In the genomic region with DNA sequence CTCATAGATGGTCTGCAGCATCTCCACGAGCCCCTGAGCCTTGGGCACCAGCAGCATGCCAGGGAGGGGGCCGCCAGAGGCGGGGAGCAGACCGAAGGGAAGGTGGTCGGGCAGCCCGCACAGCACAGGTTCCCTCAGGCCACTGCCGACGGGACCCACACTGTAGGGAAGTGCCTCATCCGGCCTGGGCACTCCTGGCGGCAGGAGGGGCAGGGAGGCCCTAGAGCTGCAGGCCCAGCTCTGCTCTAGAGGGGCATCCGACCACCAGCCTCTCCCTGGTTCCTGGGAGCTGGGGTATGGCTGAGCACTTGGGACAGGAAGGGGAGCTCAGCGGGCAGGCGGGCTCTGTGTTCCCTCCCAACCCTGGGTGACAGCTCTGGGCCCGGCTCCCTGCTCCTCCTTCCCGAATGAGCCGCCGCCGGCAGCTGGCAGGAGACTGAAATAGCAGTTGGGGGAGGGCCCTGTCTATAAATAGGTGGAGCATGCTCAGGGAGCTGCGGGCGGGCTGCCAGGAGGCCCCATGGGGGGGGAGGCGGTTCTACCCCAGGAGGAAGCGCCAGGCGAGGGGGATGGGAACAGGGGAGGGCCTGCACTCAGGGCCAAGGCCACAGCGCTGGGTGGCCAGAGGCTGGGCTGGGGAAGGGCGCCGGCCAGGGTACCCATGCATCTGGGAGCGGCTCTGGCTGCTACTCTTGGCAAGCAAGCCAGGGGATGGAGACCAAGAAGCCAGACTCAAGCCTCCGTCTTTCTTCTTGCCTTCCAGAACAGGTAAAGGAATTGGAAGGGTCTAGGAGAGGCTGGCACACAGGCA, we compare ENCODE assay signal across 8 cellular contexts. TPM values are rescaled to one million over a fixed set of nuclear protein-coding genes. Genes with fewer than 3 reads are reported as not detected.
DNase-seq lines count a peak whose midpoint lies in the region; ATAC-seq and TF ChIP-seq lines count a peak whose summit lies in the region.

No MANE protein-coding gene starts in this region.

- H2AFZ ChIP-seq in MM.1S (ENCODE audit: low read length): peak overlapping the region; percentile 39
- peak overlapping the region; percentile 42 for H2AFZ ChIP-seq in trophoblast cell (ENCODE audit: insufficient read depth, low read length, poor library complexity)

- peak overlapping the region; percentile 32; the same call in 1 of the 2 replicates for H3K27ac ChIP-seq in MM.1S (ENCODE audit: low read length)
- H3K27ac ChIP-seq in cardiac muscle cell: peak overlapping the region; percentile 82
- peak overlapping the region; percentile 7 for H3K27ac ChIP-seq in trophoblast cell (ENCODE audit: low read depth, low read length)
- H3K27ac ChIP-seq in upper lobe of right lung: peak overlapping the region; percentile 52

- H4K12ac ChIP-seq in trophoblast cell (ENCODE audit: low read depth, low read length): no peak overlapping the region

- peaks cover 28% of the 10 kb centered on the region for H3K4me1 Mint-ChIP-seq in activated naive CD8-positive, alpha-beta T cell treated with anti-CD3 and anti-CD28 coated beads, Interleukin-2, amount 50 U/mL, for 24 hours

- no peaks in the 10 kb centered on the region for H3F3A ChIP-seq in MM.1S (ENCODE audit: insufficient read depth, low read length)

- H2AK5ac ChIP-seq in trophoblast cell (ENCODE audit: low read length): no peak overlapping the region

- H3K9me3 ChIP-seq in MM.1S (replicated peaks; ENCODE audit: insufficient read depth, low read length): no peaks in the 10 kb centered on the region
- no peaks in the 10 kb centered on the region for H3K9me3 ChIP-seq in cardiac muscle cell (ENCODE audit: low read depth)
- H3K9me3 ChIP-seq in trophoblast cell (ENCODE audit: insufficient read depth, low read depth, low read length): no peaks in the 10 kb centered on the region
- H3K9me3 ChIP-seq in upper lobe of right lung: no peaks in the 10 kb centered on the region

- no peaks in the 10 kb centered on the region for H3K36me3 ChIP-seq in MM.1S (replicated peaks; ENCODE audit: insufficient read depth, low read length)
- no peaks in the 10 kb centered on the region for H3K36me3 ChIP-seq in cardiac muscle cell
- H3K36me3 ChIP-seq in trophoblast cell (ENCODE audit: control insufficient read depth in 1 of 2, insufficient read depth in 2 of 2, low read length in 2 of 2): peaks cover 0 to 7% of the 10 kb centered on the region in 2 experiments
- H3K36me3 ChIP-seq in upper lobe of right lung: peaks cover 19% of the 10 kb centered on the region

- peak overlapping the region; percentile 50 for H3K4me3 Mint-ChIP-seq in activated naive CD8-positive, alpha-beta T cell treated with anti-CD3 and anti-CD28 coated beads, Interleukin-2, amount 50 U/mL, for 24 hours

- H3K79me1 ChIP-seq in trophoblast cell (ENCODE audit: low read length): peaks cover 20% of the 10 kb centered on the region

- H3K4ac ChIP-seq in trophoblast cell (ENCODE audit: low read depth, low read length): no peak overlapping the region

- peak overlapping the region; percentile 65 for H3K9ac ChIP-seq in MM.1S (ENCODE audit: low read length)
- H3K9ac ChIP-seq in trophoblast cell (ENCODE audit: low read length): no peak overlapping the region

- H3K4me1 ChIP-seq in MM.1S (ENCODE audit: low read length) (peaks cover 22% of the 10 kb centered on the region), cardiac muscle cell (ENCODE audit: low read depth) (peaks cover 77% of the 10 kb centered on the region), trophoblast cell (ENCODE audit: control insufficient read depth in 1 of 2, insufficient read depth in 2 of 2, low read length in 2 of 2) (peaks cover 18 to 25% of the 10 kb centered on the region in 2 experiments), upper lobe of right lung (peaks cover 58% of the 10 kb centered on the region)

- H3K4me2 ChIP-seq in MM.1S (ENCODE audit: low read depth, low read length) (peak overlapping the region; percentile 85), trophoblast cell (ENCODE audit: low read length) (peak overlapping the region; percentile 23)

- peak overlapping the region; percentile 87 for H3K4me3 ChIP-seq in MM.1S (ENCODE audit: low read length)
- peak overlapping the region; percentile 23 for H3K4me3 ChIP-seq in cardiac muscle cell
- no peak overlapping the region for H3K4me3 ChIP-seq in trophoblast cell (ENCODE audit: low read depth, low read length)
- peak overlapping the region; percentile 52 for H3K4me3 ChIP-seq in upper lobe of right lung

- H3K18ac ChIP-seq in trophoblast cell (ENCODE audit: low read length): peak overlapping the region; percentile 65

- H2BK12ac ChIP-seq in trophoblast cell (ENCODE audit: low read length): peak overlapping the region; percentile 5

- no peak overlapping the region for H3K27ac Mint-ChIP-seq in activated naive CD8-positive, alpha-beta T cell treated with anti-CD3 and anti-CD28 coated beads, Interleukin-2, amount 50 U/mL, for 24 hours

- H3K9me3 Mint-ChIP-seq in activated naive CD8-positive, alpha-beta T cell treated with anti-CD3 and anti-CD28 coated beads, Interleukin-2, amount 50 U/mL, for 24 hours: no peaks in the 10 kb centered on the region

- H4K8ac ChIP-seq in trophoblast cell (ENCODE audit: low read depth, low read length): peak overlapping the region; percentile 25

- DNase-seq in AG09319 (ENCODE audit: extremely low read depth, low read depth) (peak; percentile 79), GM19240 (ENCODE audit: insufficient read length, low spot score) (peak; percentile 62), MM.1S (peak; percentile 89), SHP77 treated with DMSO at 0.1 percent for 48 hours (lab: John Stamatoyannopoulos, UW) (peak; percentile 94), cardiac muscle cell (ENCODE audit: low read depth in 1 of 2, low spot score in 1 of 2) (peak; percentile 95 to 98), trophoblast cell (peak; percentile 79 to 87), upper lobe of right lung (peak; percentile 98)
- peak; percentile 79 for DNase-seq in activated naive CD8-positive, alpha-beta T cell treated with anti-CD3 and anti-CD28 coated beads, Interleukin-2, amount 50 U/mL, for 24 hours

- peak; percentile 82 for ATAC-seq in activated naive CD8-positive, alpha-beta T cell treated with anti-CD3 and anti-CD28 coated beads, Interleukin-2, amount 50 U/mL, for 24 hours
- ATAC-seq in upper lobe of right lung: peak; percentile 90

- H3K27me3 Mint-ChIP-seq in activated naive CD8-positive, alpha-beta T cell treated with anti-CD3 and anti-CD28 coated beads, Interleukin-2, amount 50 U/mL, for 24 hours: no peaks in the 10 kb centered on the region

- intact Hi-C loops in upper lobe of right lung (cut with DNase I): no loop called here

- H3K27me3 ChIP-seq in MM.1S (replicated peaks; ENCODE audit: insufficient read depth, low read length) (no peaks in the 10 kb centered on the region), cardiac muscle cell (no peaks in the 10 kb centered on the region), trophoblast cell (ENCODE audit: insufficient read depth, low read length) (no peaks in the 10 kb centered on the region), upper lobe of right lung (no peaks in the 10 kb centered on the region)

- no peaks in the 10 kb centered on the region for H3K36me3 Mint-ChIP-seq in activated naive CD8-positive, alpha-beta T cell treated with anti-CD3 and anti-CD28 coated beads, Interleukin-2, amount 50 U/mL, for 24 hours (ENCODE audit: low read depth)

- peak overlapping the region; percentile 11 for H3K14ac ChIP-seq in trophoblast cell (ENCODE audit: low read length)

- no peak overlapping the region for H3K23ac ChIP-seq in trophoblast cell (ENCODE audit: low read length)

- no peaks in the 10 kb centered on the region for H3K9me2 ChIP-seq in MM.1S (replicated peaks; ENCODE audit: insufficient read depth, low read length)

- H3K79me2 ChIP-seq in MM.1S (ENCODE audit: low read length) (peaks cover 86% of the 10 kb centered on the region), trophoblast cell (ENCODE audit: control insufficient read depth, insufficient read depth, low read length, poor library complexity) (peaks cover 2% of the 10 kb centered on the region)

- peak overlapping the region; percentile 50 for H4K91ac ChIP-seq in trophoblast cell (ENCODE audit: low read depth, low read length)

- WGBS in trophoblast cell (ENCODE audit: extremely low coverage, insufficient coverage, insufficient read length): no CpG with 5 or more reads among the region's 28 CpGs

- no peak; the same call in 1 of the 2 replicates for TF ChIP-seq CTCF in AG09319 (IDR thresholded peaks at IDR 0.05; ENCODE audit: low read depth, low read length)
- no peak for TF ChIP-seq CTCF in MM.1S (IDR thresholded peaks at IDR 0.05; ENCODE audit: low read length)
- TF ChIP-seq CTCF in cardiac muscle cell (IDR thresholded peaks at IDR 0.05; ENCODE audit: low read depth, low read length): peak; percentile 8
- no peak for TF ChIP-seq CTCF in upper lobe of right lung (IDR thresholded peaks at IDR 0.05)

- H2BK5ac ChIP-seq in trophoblast cell (ENCODE audit: low read depth, low read length, poor library complexity): no peak overlapping the region

- peak overlapping the region; percentile 10 for H2BK120ac ChIP-seq in trophoblast cell (ENCODE audit: insufficient read depth, low read length, poor library complexity)

- no peaks in the 10 kb centered on the region for H4K20me1 ChIP-seq in MM.1S (ENCODE audit: insufficient read depth, low read length)

RNA-seq across cellular contexts. Expression of gene HDAC5, which starts 12.4 kb away (rescaled TPM):
- 164 and 300 TPM in 2 replicates for total RNA-seq in cardiac muscle cell
- polyA plus RNA-seq in cardiac muscle cell: 94.1 and 209 TPM in 2 replicates
- 53.7 and 54.1 TPM in 2 replicates for polyA plus RNA-seq in trophoblast cell (2013)
- total RNA-seq in upper lobe of right lung: 55.3 TPM

RNA-seq across cellular contexts. Expression of gene HROB, which starts 30.7 kb away (rescaled TPM):
- total RNA-seq in cardiac muscle cell (3.6 and 9.6 TPM in 2 replicates), upper lobe of right lung (0.35 TPM)
- polyA plus RNA-seq in cardiac muscle cell: 7.8 and 15.6 TPM in 2 replicates
- 11.6 and 11.7 TPM in 2 replicates for polyA plus RNA-seq in trophoblast cell (2013)

RNA-seq across cellular contexts. Expression of gene G6PC3, which starts 40.5 kb away (rescaled TPM):
- total RNA-seq in cardiac muscle cell (93.1 and 95.3 TPM in 2 replicates), upper lobe of right lung (39.7 TPM)
- polyA plus RNA-seq in cardiac muscle cell: 162 and 234 TPM in 2 replicates
- polyA plus RNA-seq in trophoblast cell (2013): 85.9 and 89.3 TPM in 2 replicates

RNA-seq across cellular contexts. Expression of gene LSM12, which starts 44.6 kb away (rescaled TPM):
- total RNA-seq in cardiac muscle cell (31.0 and 45.3 TPM in 2 replicates), upper lobe of right lung (39.8 TPM)
- 46.5 and 60.7 TPM in 2 replicates for polyA plus RNA-seq in cardiac muscle cell
- 86.9 and 92.3 TPM in 2 replicates for polyA plus RNA-seq in trophoblast cell (2013)

RNA-seq across cellular contexts. Expression of gene ASB16, which starts 59.5 kb away (rescaled TPM):
- total RNA-seq in cardiac muscle cell (3.1 and 6.4 TPM in 2 replicates), upper lobe of right lung (not detected)
- polyA plus RNA-seq in cardiac muscle cell: 5.5 and 6.4 TPM in 2 replicates
- polyA plus RNA-seq in trophoblast cell (2013): 0.30 and 0.35 TPM in 2 replicates

Comparison
In these comparisons a context has a peak if more than half of its experiments do, and no peak if none do; other contexts are left out.
1. H3K27ac ChIP-seq: peak in every context shown above with its lines; median percentile 82 in cardiac muscle cell; 52 in upper lobe of right lung; 32 in MM.1S; 7 in trophoblast cell.